11 cellular contexts compared by ENCODE assay signal in genomic region chr3:75001330-75001729, GRCh38.
DNase-seq lines count a peak whose midpoint lies in the region; ATAC-seq and TF ChIP-seq lines count a peak whose summit lies in the region.
"Had no signal": no experiment of that assay in that cellular context is flagged by ENCODE, and none has a peak within 500 bp of the region (broad histone marks: within the 10 kb centered on the region; RNA-seq: fewer than 3 reads in every experiment).

No MANE protein-coding gene starts in this region.

- WGBS in mesendoderm (ENCODE audit: extremely low coverage, insufficient coverage, low lambda C conversion rate), result no CpG with 5 or more reads among the region's 1 CpG

- H3K9ac ChIP-seq in mesendoderm (ENCODE audit: low read length), result no peak overlapping the region

- no peak overlapping the region for H4K8ac ChIP-seq in mesendoderm (ENCODE audit: low read depth, low read length)

- no peaks in the 10 kb centered on the region for H3K4me1 ChIP-seq in mesendoderm (ENCODE audit: control insufficient read depth, low read depth, low read length)
- H3K4me1 ChIP-seq: SJCRH30 had no signal

- no peak overlapping the region for H3K23ac ChIP-seq in mesendoderm (ENCODE audit: low read length)

- H3K27me3 ChIP-seq in WERI-Rb-1 (ENCODE audit: insufficient read depth, low read depth, severe bottlenecking) (no peaks in the 10 kb centered on the region), mesendoderm (ENCODE audit: insufficient read depth, low read length, poor library complexity) (no peaks in the 10 kb centered on the region)
- H3K27me3 ChIP-seq: SJCRH30 had no signal

- no peak overlapping the region for H4K5ac ChIP-seq in mesendoderm (ENCODE audit: low read length)

- no peak overlapping the region for H3K18ac ChIP-seq in mesendoderm (ENCODE audit: low read length)

- H2AK5ac ChIP-seq in mesendoderm (ENCODE audit: low read length), result no peak overlapping the region

- H3K56ac ChIP-seq in mesendoderm (ENCODE audit: low read length), result no peak overlapping the region

- no peaks in the 10 kb centered on the region for H3K9me3 ChIP-seq in WERI-Rb-1 (ENCODE audit: severe bottlenecking)
- H3K9me3 ChIP-seq: SJCRH30 had no signal

- H3K4me2 ChIP-seq in mesendoderm (ENCODE audit: low read length), result no peak overlapping the region

- no peaks in the 10 kb centered on the region for H3K79me2 ChIP-seq in mesendoderm (ENCODE audit: control insufficient read depth, insufficient read depth, low read length)

- H3K27ac ChIP-seq in WERI-Rb-1 (no peak overlapping the region), mesendoderm (ENCODE audit: low read depth, low read length) (no peak overlapping the region)
- H3K27ac ChIP-seq: SJCRH30 had no signal

- peak; percentile 2 for DNase-seq in DMS 273 (lab: John Stamatoyannopoulos, UW; ENCODE audit: unreplicated experiment)
- DNase-seq in DMS 273 treated with DMSO at 0.1 percent for 48 hours (lab: John Stamatoyannopoulos, UW), result no peak
- DNase-seq in Jurkat, Clone E6-1 (ENCODE audit: low read depth, low spot score), result peak; percentile 3
- DNase-seq in WERI-Rb-1, result no peak
- peak; percentile 18 for DNase-seq in mesendoderm
- no peak for DNase-seq in activated effector memory CD4-positive, alpha-beta T cell treated with anti-CD3 and anti-CD28 coated beads, Interleukin-2, amount 50 U/mL, for 16 hours
- DNase-seq: 8988T, left ventricle myocardium superior had no signal

- no peak overlapping the region for H3K4me3 ChIP-seq in Jurkat, Clone E6-1 (ENCODE audit: low read length)
- H3K4me3 ChIP-seq in WERI-Rb-1 (ENCODE audit: low read depth, low read length) (no peak overlapping the region), mesendoderm (ENCODE audit: low read length) (no peak overlapping the region)
- H3K4me3 ChIP-seq: SJCRH30 had no signal

- ATAC-seq in GM21717 (IDR thresholded peaks at IDR 0.05; ENCODE audit: unreplicated experiment), result no peak
- ATAC-seq in HG02571 (IDR thresholded peaks at IDR 0.05; ENCODE audit: unreplicated experiment), result no peak
- ATAC-seq: left ventricle myocardium superior had no signal

- H3K36me3 ChIP-seq in WERI-Rb-1 (no peaks in the 10 kb centered on the region), mesendoderm (ENCODE audit: control insufficient read depth, insufficient read depth, low read length) (no peaks in the 10 kb centered on the region)
- H3K36me3 ChIP-seq: SJCRH30 had no signal

- H3K79me1 ChIP-seq in mesendoderm (ENCODE audit: low read length), result no peaks in the 10 kb centered on the region

- TF ChIP-seq CTCF in WERI-Rb-1 (IDR thresholded peaks at IDR 0.05; ENCODE audit: low read depth, low read length), result 0 out of 2 replicates have a peak, but pooled peaks have one; percentile 1

- no peak overlapping the region for H3K4ac ChIP-seq in mesendoderm (ENCODE audit: low read depth, low read length)

- no peak overlapping the region for H2BK120ac ChIP-seq in mesendoderm (ENCODE audit: low read depth, low read length)

- H2BK15ac ChIP-seq in mesendoderm (replicated peaks; ENCODE audit: low read depth), result no peak overlapping the region

- no peak overlapping the region for H2BK5ac ChIP-seq in mesendoderm (ENCODE audit: low read length)

Comparison
In these comparisons a context has a peak if more than half of its experiments do, and no peak if none do; other contexts are left out.
1. DNase-seq: peak in DMS 273 (single experiment), Jurkat, Clone E6-1 (single experiment) and mesendoderm (single experiment); none in DMS 273 treated with DMSO at 0.1 percent for 48 hours (single experiment), WERI-Rb-1 (single experiment) and activated effector memory CD4-positive, alpha-beta T cell treated with anti-CD3 and anti-CD28 coated beads, Interleukin-2, amount 50 U/mL, for 16 hours (single experiment).